In the genomic region with DNA sequence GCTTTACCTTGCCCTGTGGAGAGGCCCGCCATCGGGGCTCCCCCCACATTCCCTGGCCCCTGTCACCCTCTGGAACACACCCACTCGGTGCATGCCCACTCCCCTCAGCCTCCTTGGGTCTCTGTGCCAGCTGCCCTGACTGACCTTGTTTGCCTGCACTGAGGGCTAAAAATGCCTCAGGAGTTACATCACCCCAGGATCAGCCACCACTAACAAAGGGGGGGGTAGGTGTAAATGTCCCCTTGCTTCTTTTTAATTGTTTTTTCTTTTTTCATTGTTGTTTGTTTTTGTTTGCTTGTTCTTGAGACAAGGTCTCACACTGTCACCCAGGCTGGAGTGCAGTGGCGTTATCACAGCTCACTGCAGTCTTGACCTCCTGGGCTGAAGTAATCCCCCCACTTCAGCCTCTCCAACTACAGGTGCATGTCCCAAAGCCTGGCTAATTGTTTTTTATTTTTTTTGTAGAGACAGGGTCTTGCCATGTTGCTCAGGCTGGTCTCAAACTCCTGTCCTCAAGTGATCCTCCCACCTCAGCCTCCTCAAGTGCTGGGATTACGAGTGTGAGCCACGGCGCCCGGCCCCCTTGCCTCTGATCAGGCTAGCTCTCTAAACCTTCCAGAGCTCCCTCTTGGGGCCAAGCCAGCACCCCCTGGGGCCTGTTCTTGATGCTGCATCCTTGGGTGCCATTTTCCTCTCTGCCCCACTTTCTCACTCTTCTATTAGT, we compare ENCODE assay signal across 17 cellular contexts.
DNase-seq lines count a peak whose midpoint lies in the region; ATAC-seq, FAIRE-seq and TF ChIP-seq lines count a peak whose summit lies in the region.
"Had no signal": no experiment of that assay in that cellular context is flagged by ENCODE, and none has a peak within 500 bp of the region (broad histone marks: within the 10 kb centered on the region; RNA-seq: fewer than 3 reads in every experiment).

No MANE protein-coding gene starts in this region.

- H4K91ac ChIP-seq in neuronal stem cell (ENCODE audit: low read depth, low read length, poor library complexity) = no peak overlapping the region

- H2AK5ac ChIP-seq in neuronal stem cell (ENCODE audit: low read depth, low read length) = no peak overlapping the region

- no peak overlapping the region for H3K27ac ChIP-seq in heart left ventricle
- H3K27ac ChIP-seq in left ventricle myocardium inferior (replicated peaks) = no peak overlapping the region
- no peak overlapping the region for H3K27ac ChIP-seq in K562 (ENCODE audit: extremely low read depth, low read depth, low read length)
- no peak overlapping the region for H3K27ac ChIP-seq in neuronal stem cell (replicated peaks; ENCODE audit: low read length)
- H3K27ac ChIP-seq: BLaER1 treated with 17β-estradiol and CSF1 and Interleukin-3, amounts not matched to agents 10 nM and 100 nM had no signal

- intact Hi-C loops in heart left ventricle (cut with DNase I) = no loop called here
- intact Hi-C loops in left ventricle myocardium inferior (cut with micrococcal nuclease) = no loop called here
- intact Hi-C loops in K562 (cut with micrococcal nuclease) = no loop called here

- peak overlapping the region; percentile 49 for H3K18ac ChIP-seq in neuronal stem cell (ENCODE audit: low read length)

- TF ChIP-seq RAD21 in K562 (CRISPR knock-in tag; conservative IDR thresholded peaks at IDR 0.05 in 1 of 2, IDR thresholded peaks at IDR 0.05 in 1 of 2) = no peak

- CTCF ChIA-PET in K562 (lab: Yijun Ruan, JAX; ENCODE audit: low intra/inter-chr PET ratio) = no interaction called here

- no peaks in the 10 kb centered on the region for H3K79me1 ChIP-seq in neuronal stem cell (ENCODE audit: low read depth, low read length)

- DNase-seq in heart left ventricle (peak in 1 of 5 donors; percentile 38), left ventricle myocardium inferior (no peak), K562 (ENCODE audit: extremely low read depth in 1 of 4, low spot score in 3 of 4) (peak in 1 of 4 experiments; percentile 2), neuronal stem cell (ENCODE audit: low spot score) (no peak)
- no peak for DNase-seq in effector CD4-positive, alpha-beta T cell
- DNase-seq: Calu3; CD8-positive, alpha-beta T cell; DMS53; DND-41; EL; H9 had no signal

- H3K36me3 ChIP-seq in heart left ventricle (no peaks in the 10 kb centered on the region), left ventricle myocardium inferior (no peaks in the 10 kb centered on the region), K562 (ENCODE audit: control insufficient read depth, insufficient read depth, low read length) (no peaks in the 10 kb centered on the region), neuronal stem cell (replicated peaks in 1 of 2; ENCODE audit: control insufficient read depth in 2 of 2, insufficient read depth in 2 of 2, low read length in 2 of 2) (no peaks in the 10 kb centered on the region)
- H3K36me3 ChIP-seq: BLaER1 treated with 17β-estradiol and CSF1 and Interleukin-3, amounts not matched to agents 10 nM and 100 nM had no signal

- H3K4me2 ChIP-seq in K562 (ENCODE audit: insufficient read depth, low read length) (no peak overlapping the region), neuronal stem cell (ENCODE audit: insufficient read depth, low read length, poor library complexity, severe bottlenecking) (no peak overlapping the region)

- H3K4me3 ChIP-seq in heart left ventricle (no peak overlapping the region), left ventricle myocardium inferior (no peak overlapping the region), K562 (no peak overlapping the region), neuronal stem cell (ENCODE audit: low read length in 2 of 2) (no peak overlapping the region)
- H3K4me3 ChIP-seq: BLaER1 treated with 17β-estradiol and CSF1 and Interleukin-3, amounts not matched to agents 10 nM and 100 nM had no signal

- H3K4me1 ChIP-seq in heart left ventricle (peaks cover 0 to 11% (median 0%) of the 10 kb centered on the region in 12 donors), left ventricle myocardium inferior (peaks cover 6% of the 10 kb centered on the region), K562 (replicated peaks in 1 of 2; ENCODE audit: control insufficient read depth in 2 of 2, insufficient read depth in 2 of 2, low read length in 2 of 2) (no peaks in the 10 kb centered on the region), neuronal stem cell (ENCODE audit: control insufficient read depth in 2 of 2, insufficient read depth in 1 of 2, low read depth in 1 of 2, low read length in 2 of 2) (peaks cover 0 to 4% of the 10 kb centered on the region in 2 donors)

- no peaks in the 10 kb centered on the region for H3K27me3 ChIP-seq in heart left ventricle
- peaks cover 9% of the 10 kb centered on the region for H3K27me3 ChIP-seq in left ventricle myocardium inferior (ENCODE audit: low read depth)
- peaks cover 0 to 7% of the 10 kb centered on the region in 2 experiments; a peak in 1 of 5 replicates for H3K27me3 ChIP-seq in K562 (ENCODE audit: control insufficient read depth in 2 of 2, insufficient read depth in 2 of 2, low read length in 2 of 2)
- H3K27me3 ChIP-seq in neuronal stem cell (ENCODE audit: control insufficient read depth in 3 of 3, insufficient read depth in 3 of 3, low read depth in 1 of 3, low read length in 3 of 3) = peaks cover 0 to 8% (median 0%) of the 10 kb centered on the region in 3 experiments
- H3K27me3 ChIP-seq: BLaER1 treated with 17β-estradiol and CSF1 and Interleukin-3, amounts not matched to agents 10 nM and 100 nM had no signal

- no peak overlapping the region for H2BK5ac ChIP-seq in neuronal stem cell (ENCODE audit: low read length)

- TF ChIP-seq CTCF in heart left ventricle (IDR thresholded peaks at IDR 0.05) (no peak), left ventricle myocardium inferior (IDR thresholded peaks at IDR 0.05; ENCODE audit: borderline replicate concordance) (no peak), K562 (IDR thresholded peaks at IDR 0.05 in 2 of 3, conservative IDR thresholded peaks at IDR 0.05 in 1 of 3; ENCODE audit: insufficient read depth in 2 of 3, low read depth in 1 of 3, low read length in 3 of 3) (peak in 2 of 3 experiments; percentile 14 to 17; a peak in 2 of 6 replicates)

- no peak for FAIRE-seq in K562 (lab: Jason Lieb, UNC)
- FAIRE-seq: GM12891, GM19239, H1, HepG2 had no signal

- H3K9ac ChIP-seq in K562 (ENCODE audit: insufficient read depth in 1 of 2, low read depth in 2 of 2, low read length in 2 of 2) (no peak overlapping the region), neuronal stem cell (ENCODE audit: low read depth, low read length, poor library complexity) (no peak overlapping the region)
- H3K9ac ChIP-seq: BLaER1 treated with 17β-estradiol and CSF1 and Interleukin-3, amounts not matched to agents 10 nM and 100 nM had no signal

- no peak overlapping the region for H2BK120ac ChIP-seq in neuronal stem cell (ENCODE audit: low read depth, low read length)

- TF ChIP-seq EP300 in K562 (IDR thresholded peaks at IDR 0.05; ENCODE audit: low read length) = no peak

- no peaks in the 10 kb centered on the region for H4K20me1 ChIP-seq in K562 (replicated peaks; ENCODE audit: control insufficient read depth, insufficient read depth, low read length)
- H4K20me1 ChIP-seq: BLaER1 treated with 17β-estradiol and CSF1 and Interleukin-3, amounts not matched to agents 10 nM and 100 nM had no signal

- no peak overlapping the region for H3K14ac ChIP-seq in neuronal stem cell (ENCODE audit: low read length)

- no peak overlapping the region for H2BK12ac ChIP-seq in neuronal stem cell (ENCODE audit: low read length)

- H2BK15ac ChIP-seq in neuronal stem cell (ENCODE audit: low read length) = no peak overlapping the region

- no peak for TF ChIP-seq POLR2A in heart left ventricle (IDR thresholded peaks at IDR 0.05)
- no peak for TF ChIP-seq POLR2A in K562 (conservative IDR thresholded peaks at IDR 0.05)

- POLR2A ChIA-PET in K562 (lab: Yijun Ruan, JAX) = no interaction called here

- no peak overlapping the region for H4K8ac ChIP-seq in neuronal stem cell (ENCODE audit: low read depth, low read length)

- H3K4ac ChIP-seq in neuronal stem cell (ENCODE audit: low read length) = no peak overlapping the region

- H3K9me1 ChIP-seq in K562 (ENCODE audit: control insufficient read depth, insufficient read depth, low read length) = no peaks in the 10 kb centered on the region

- no TSS peak for BruUV-seq in K562 (replicated peaks; lab: Mats Ljungman, UMichigan)

- H2AFZ ChIP-seq in K562 (ENCODE audit: low read depth, low read length) = no peak overlapping the region
- H2AFZ ChIP-seq in neuronal stem cell (ENCODE audit: low read length) = no peak overlapping the region

- ATAC-seq in heart left ventricle (peak in 3 of 4 donors; percentile 43 to 58 (median 58)), K562 (peak; percentile 55; the same call in 1 of the 3 replicates), GM19452 (IDR thresholded peaks at IDR 0.05; ENCODE audit: unreplicated experiment) (no peak)
- ATAC-seq: CD8-positive, alpha-beta T cell; HepG2 had no signal

- WGBS in heart left ventricle, 4 donors = 57 to 68% (median 66%) methylated on average over 8 of the region's 8 CpGs
- 0% methylated on average over 5 of the region's 8 CpGs for WGBS in K562 (ENCODE audit: insufficient coverage, low coverage, missing lambda C conversion rate)
- no CpG with 5 or more reads among the region's 8 CpGs for WGBS in neuronal stem cell (ENCODE audit: extremely low coverage in 2 of 2, insufficient read length in 2 of 2, insufficient replicate concordance in 1 of 2), 2 donors

- H3K9me3 ChIP-seq in heart left ventricle (no peaks in the 10 kb centered on the region), left ventricle myocardium inferior (replicated peaks) (no peaks in the 10 kb centered on the region), K562 (replicated peaks; ENCODE audit: control insufficient read depth, insufficient read depth, low read depth, low read length) (no peaks in the 10 kb centered on the region), neuronal stem cell (replicated peaks in 1 of 2; ENCODE audit: control insufficient read depth in 2 of 2, insufficient read depth in 1 of 2, low read depth in 1 of 2, low read length in 2 of 2) (no peaks in the 10 kb centered on the region)
- H3K9me3 ChIP-seq: BLaER1 treated with 17β-estradiol and CSF1 and Interleukin-3, amounts not matched to agents 10 nM and 100 nM had no signal

- no peak overlapping the region for H3K23ac ChIP-seq in neuronal stem cell (ENCODE audit: low read depth, low read length, poor library complexity)

- in situ Hi-C loops in K562 (cut with MboI) = no loop called here

- H3K79me2 ChIP-seq in K562 (ENCODE audit: control insufficient read depth, insufficient read depth, low read length) = no peaks in the 10 kb centered on the region

TF ChIP-seq in K562, 482 proteins besides CTCF, POLR2A, EP300 and RAD21 (continues in another document):
- TF ChIP-seq KLF1 (tag; IDR thresholded peaks at IDR 0.05) (no peak), ZNF77 (CRISPR knock-in tag; IDR thresholded peaks at IDR 0.05) (no peak), MTF1 (CRISPR knock-in tag; IDR thresholded peaks at IDR 0.05; ENCODE audit: borderline replicate concordance) (no peak), RFX5 (IDR thresholded peaks at IDR 0.05; ENCODE audit: low read depth, low read length) (no peak), PRMT5 (CRISPR knock-in tag; IDR thresholded peaks at IDR 0.05) (no peak), NR2C2 (CRISPR knock-in tag; IDR thresholded peaks at IDR 0.05) (no peak), NR2C2 (tag; IDR thresholded peaks at IDR 0.05) (no peak), ZNF274 (IDR thresholded peaks at IDR 0.05; ENCODE audit: borderline replicate concordance, low read depth, low read length) (no peak), NFATC3 (IDR thresholded peaks at IDR 0.05) (no peak)

Comparison
In these comparisons a context has a peak if more than half of its experiments do, and no peak if none do; other contexts are left out.
1. CTCF ChIP-seq: peak in K562 (2 of 3); none in heart left ventricle (0 of 12) and left ventricle myocardium inferior (single experiment).